Comparison of ENCODE assay signal across 1 cellular context in the genomic region with DNA sequence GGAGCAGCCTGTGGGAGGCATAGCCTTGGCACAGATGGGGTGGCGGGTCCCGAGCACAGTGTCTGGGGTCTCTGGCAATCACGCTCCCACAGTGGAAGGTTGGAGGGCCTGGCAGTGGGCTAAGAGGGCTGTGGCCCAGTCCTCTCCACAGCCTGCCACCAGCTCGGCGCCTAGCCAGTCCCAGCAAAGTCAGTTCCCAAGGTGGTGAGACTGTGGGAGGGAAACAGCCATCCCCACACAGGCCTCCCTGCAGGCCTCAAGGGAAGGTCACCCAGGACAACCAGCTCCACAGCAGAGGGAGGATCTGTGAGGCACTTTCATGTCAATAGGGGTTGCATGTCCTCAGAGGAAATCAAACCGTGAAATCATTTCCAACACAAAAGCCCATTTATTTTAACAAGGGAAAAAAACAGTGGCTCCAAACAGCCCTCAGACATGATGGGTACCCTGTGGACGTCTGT.
TF ChIP-seq lines count a peak whose summit lies in the region.

No MANE protein-coding gene starts in this region.

TF ChIP-seq in HepG2, 621 proteins besides CTCF, POLR2A, EP300 and RAD21:
- TF ChIP-seq, protein P1, sequence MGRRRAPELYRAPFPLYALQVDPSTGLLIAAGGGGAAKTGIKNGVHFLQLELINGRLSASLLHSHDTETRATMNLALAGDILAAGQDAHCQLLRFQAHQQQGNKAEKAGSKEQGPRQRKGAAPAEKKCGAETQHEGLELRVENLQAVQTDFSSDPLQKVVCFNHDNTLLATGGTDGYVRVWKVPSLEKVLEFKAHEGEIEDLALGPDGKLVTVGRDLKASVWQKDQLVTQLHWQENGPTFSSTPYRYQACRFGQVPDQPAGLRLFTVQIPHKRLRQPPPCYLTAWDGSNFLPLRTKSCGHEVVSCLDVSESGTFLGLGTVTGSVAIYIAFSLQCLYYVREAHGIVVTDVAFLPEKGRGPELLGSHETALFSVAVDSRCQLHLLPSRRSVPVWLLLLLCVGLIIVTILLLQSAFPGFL (CRISPR knock-in tag; IDR thresholded peaks at IDR 0.05), result no peak
- TF ChIP-seq CENPX (CRISPR knock-in tag; IDR thresholded peaks at IDR 0.05) (no peak), REPIN1 (CRISPR knock-in tag; IDR thresholded peaks at IDR 0.05; ENCODE audit: borderline replicate concordance, low read depth) (no peak), ZNF761 (CRISPR knock-in tag; conservative IDR thresholded peaks at IDR 0.05) (no peak), ZFP90 (CRISPR knock-in tag; IDR thresholded peaks at IDR 0.05; ENCODE audit: borderline replicate concordance) (no peak), WIZ (CRISPR knock-in tag; IDR thresholded peaks at IDR 0.05) (no peak), RBM22 (optimal IDR thresholded peaks at IDR 0.05; ENCODE audit: low read length) (no peak), RELA (CRISPR knock-in tag; IDR thresholded peaks at IDR 0.05) (no peak), ZNF737 (CRISPR knock-in tag; IDR thresholded peaks at IDR 0.05; ENCODE audit: borderline replicate concordance) (no peak), ZNF367 (CRISPR knock-in tag; IDR thresholded peaks at IDR 0.05; ENCODE audit: borderline replicate concordance) (no peak)
- TF ChIP-seq, protein P2, sequence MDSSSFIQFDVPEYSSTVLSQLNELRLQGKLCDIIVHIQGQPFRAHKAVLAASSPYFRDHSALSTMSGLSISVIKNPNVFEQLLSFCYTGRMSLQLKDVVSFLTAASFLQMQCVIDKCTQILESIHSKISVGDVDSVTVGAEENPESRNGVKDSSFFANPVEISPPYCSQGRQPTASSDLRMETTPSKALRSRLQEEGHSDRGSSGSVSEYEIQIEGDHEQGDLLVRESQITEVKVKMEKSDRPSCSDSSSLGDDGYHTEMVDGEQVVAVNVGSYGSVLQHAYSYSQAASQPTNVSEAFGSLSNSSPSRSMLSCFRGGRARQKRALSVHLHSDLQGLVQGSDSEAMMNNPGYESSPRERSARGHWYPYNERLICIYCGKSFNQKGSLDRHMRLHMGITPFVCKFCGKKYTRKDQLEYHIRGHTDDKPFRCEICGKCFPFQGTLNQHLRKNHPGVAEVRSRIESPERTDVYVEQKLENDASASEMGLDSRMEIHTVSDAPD (CRISPR knock-in tag; IDR thresholded peaks at IDR 0.05), result no peak
- TF ChIP-seq, protein P3, sequence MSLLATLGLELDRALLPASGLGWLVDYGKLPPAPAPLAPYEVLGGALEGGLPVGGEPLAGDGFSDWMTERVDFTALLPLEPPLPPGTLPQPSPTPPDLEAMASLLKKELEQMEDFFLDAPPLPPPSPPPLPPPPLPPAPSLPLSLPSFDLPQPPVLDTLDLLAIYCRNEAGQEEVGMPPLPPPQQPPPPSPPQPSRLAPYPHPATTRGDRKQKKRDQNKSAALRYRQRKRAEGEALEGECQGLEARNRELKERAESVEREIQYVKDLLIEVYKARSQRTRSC (CRISPR knock-in tag; IDR thresholded peaks at IDR 0.05; ENCODE audit: low read depth), result no peak
- TF ChIP-seq, protein P4, sequence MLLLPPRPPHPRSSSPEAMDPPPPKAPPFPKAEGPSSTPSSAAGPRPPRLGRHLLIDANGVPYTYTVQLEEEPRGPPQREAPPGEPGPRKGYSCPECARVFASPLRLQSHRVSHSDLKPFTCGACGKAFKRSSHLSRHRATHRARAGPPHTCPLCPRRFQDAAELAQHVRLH (CRISPR knock-in tag; IDR thresholded peaks at IDR 0.05; ENCODE audit: borderline replicate concordance, low read depth), result no peak
- TF ChIP-seq, protein P5, sequence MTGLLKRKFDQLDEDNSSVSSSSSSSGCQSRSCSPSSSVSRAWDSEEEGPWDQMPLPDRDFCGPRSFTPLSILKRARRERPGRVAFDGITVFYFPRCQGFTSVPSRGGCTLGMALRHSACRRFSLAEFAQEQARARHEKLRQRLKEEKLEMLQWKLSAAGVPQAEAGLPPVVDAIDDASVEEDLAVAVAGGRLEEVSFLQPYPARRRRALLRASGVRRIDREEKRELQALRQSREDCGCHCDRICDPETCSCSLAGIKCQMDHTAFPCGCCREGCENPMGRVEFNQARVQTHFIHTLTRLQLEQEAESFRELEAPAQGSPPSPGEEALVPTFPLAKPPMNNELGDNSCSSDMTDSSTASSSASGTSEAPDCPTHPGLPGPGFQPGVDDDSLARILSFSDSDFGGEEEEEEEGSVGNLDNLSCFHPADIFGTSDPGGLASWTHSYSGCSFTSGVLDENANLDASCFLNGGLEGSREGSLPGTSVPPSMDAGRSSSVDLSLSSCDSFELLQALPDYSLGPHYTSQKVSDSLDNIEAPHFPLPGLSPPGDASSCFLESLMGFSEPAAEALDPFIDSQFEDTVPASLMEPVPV (CRISPR knock-in tag; IDR thresholded peaks at IDR 0.05), result no peak
- TF ChIP-seq, protein P6, sequence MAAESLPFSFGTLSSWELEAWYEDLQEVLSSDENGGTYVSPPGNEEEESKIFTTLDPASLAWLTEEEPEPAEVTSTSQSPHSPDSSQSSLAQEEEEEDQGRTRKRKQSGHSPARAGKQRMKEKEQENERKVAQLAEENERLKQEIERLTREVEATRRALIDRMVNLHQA (CRISPR knock-in tag; IDR thresholded peaks at IDR 0.05), result no peak
- TF ChIP-seq, protein P7, sequence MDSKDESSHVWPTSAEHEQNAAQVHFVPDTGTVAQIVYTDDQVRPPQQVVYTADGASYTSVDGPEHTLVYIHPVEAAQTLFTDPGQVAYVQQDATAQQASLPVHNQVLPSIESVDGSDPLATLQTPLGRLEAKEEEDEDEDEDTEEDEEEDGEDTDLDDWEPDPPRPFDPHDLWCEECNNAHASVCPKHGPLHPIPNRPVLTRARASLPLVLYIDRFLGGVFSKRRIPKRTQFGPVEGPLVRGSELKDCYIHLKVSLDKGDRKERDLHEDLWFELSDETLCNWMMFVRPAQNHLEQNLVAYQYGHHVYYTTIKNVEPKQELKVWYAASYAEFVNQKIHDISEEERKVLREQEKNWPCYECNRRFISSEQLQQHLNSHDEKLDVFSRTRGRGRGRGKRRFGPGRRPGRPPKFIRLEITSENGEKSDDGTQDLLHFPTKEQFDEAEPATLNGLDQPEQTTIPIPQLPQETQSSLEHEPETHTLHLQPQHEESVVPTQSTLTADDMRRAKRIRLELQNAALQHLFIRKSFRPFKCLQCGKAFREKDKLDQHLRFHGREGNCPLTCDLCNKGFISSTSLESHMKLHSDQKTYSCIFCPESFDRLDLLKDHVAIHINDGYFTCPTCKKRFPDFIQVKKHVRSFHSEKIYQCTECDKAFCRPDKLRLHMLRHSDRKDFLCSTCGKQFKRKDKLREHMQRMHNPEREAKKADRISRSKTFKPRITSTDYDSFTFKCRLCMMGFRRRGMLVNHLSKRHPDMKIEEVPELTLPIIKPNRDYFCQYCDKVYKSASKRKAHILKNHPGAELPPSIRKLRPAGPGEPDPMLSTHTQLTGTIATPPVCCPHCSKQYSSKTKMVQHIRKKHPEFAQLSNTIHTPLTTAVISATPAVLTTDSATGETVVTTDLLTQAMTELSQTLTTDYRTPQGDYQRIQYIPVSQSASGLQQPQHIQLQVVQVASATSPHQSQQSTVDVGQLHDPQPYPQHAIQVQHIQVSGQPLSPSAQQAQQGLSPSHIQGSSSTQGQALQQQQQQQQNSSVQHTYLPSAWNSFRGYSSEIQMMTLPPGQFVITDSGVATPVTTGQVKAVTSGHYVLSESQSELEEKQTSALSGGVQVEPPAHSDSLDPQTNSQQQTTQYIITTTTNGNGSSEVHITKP (CRISPR knock-in tag; IDR thresholded peaks at IDR 0.05; ENCODE audit: low read depth), result no peak
